In genomic region chr6:113875470-113875869, GRCh38 we compare ENCODE assay signal across 21 cellular contexts. TPM values are rescaled to one million over a fixed set of nuclear protein-coding genes. Genes with fewer than 3 reads are reported as not detected.
A peak's percentile ranks its signal among the peaks of the same experiment; 100 is the strongest.
DNase-seq lines count a peak whose midpoint lies in the region; ATAC-seq and TF ChIP-seq lines count a peak whose summit lies in the region.
"Had no signal": no experiment of that assay in that cellular context is flagged by ENCODE, and none has a peak within 500 bp of the region (broad histone marks: within the 10 kb centered on the region; RNA-seq: fewer than 3 reads in every experiment).

No MANE protein-coding gene starts in this region.

- H3K4me3 ChIP-seq in GM23248, result no peak overlapping the region
- no peak overlapping the region for H3K4me3 ChIP-seq in OCI-LY7 (ENCODE audit: low read depth, low read length, poor library complexity, severe bottlenecking)
- no peak overlapping the region for H3K4me3 ChIP-seq in HAP-1
- H3K4me3 ChIP-seq: BLaER1, breast epithelium, gastroesophageal sphincter, upper lobe of left lung had no signal

- no peak overlapping the region for H2BK12ac ChIP-seq in H9 (ENCODE audit: insufficient read length, low read depth, low read length)

- no peaks in the 10 kb centered on the region for H3K9me3 Mint-ChIP-seq in H9
- H3K9me3 Mint-ChIP-seq: activated B cell treated with CpG ODN at 0.5 μM for 24 hours, memory B cell had no signal

- no peak overlapping the region for H4K8ac ChIP-seq in H9 (replicated peaks; ENCODE audit: insufficient read length, low read depth, low read length)

- H3K4me1 Mint-ChIP-seq in H9, result peaks cover 3 to 8% of the 10 kb centered on the region in 2 experiments; a peak in 2 of 4 replicates

- H4K91ac ChIP-seq in H9 (ENCODE audit: insufficient read length, low read depth, low read length), result no peak overlapping the region

- H3K27ac ChIP-seq in GM23248, result 0 out of 2 replicates have a peak overlapping the region, but pooled peaks have one; percentile 1
- H3K27ac ChIP-seq in OCI-LY7 (ENCODE audit: low read depth, low read length, poor library complexity, severe bottlenecking), result no peak overlapping the region
- H3K27ac ChIP-seq in H9 (ENCODE audit: insufficient read length, low read depth, low read length), result no peak overlapping the region
- H3K27ac ChIP-seq: BLaER1, breast epithelium, gastroesophageal sphincter, HL-60 had no signal

- WGBS in GM23248 (ENCODE audit: low coverage in 1 of 2, low lambda C conversion rate in 2 of 2, missing lambda C conversion rate in 2 of 2), 2 experiments, result 29 to 30% methylated on average over 2 of the region's 2 CpGs
- no CpG with 5 or more reads among the region's 2 CpGs for WGBS in H9 (ENCODE audit: extremely low coverage, insufficient read length, low lambda C conversion rate)

- H2BK15ac ChIP-seq in H9 (ENCODE audit: low read depth, low read length), result no peak overlapping the region

- no peaks in the 10 kb centered on the region for H3K79me1 ChIP-seq in H9 (ENCODE audit: insufficient read depth, low read depth, low read length, poor library complexity, severe bottlenecking)

- no peak overlapping the region for H3K14ac ChIP-seq in H9 (ENCODE audit: insufficient read depth, low read length)

- no peak overlapping the region for H3K18ac ChIP-seq in H9 (ENCODE audit: insufficient read length, low read depth, low read length)

- no peak overlapping the region for H3K9ac ChIP-seq in GM23248
- H3K9ac ChIP-seq in H9 (ENCODE audit: extremely low read depth, insufficient read length, low read length), result no peak overlapping the region
- H3K9ac ChIP-seq: BLaER1 had no signal

- H2BK5ac ChIP-seq in H9 (ENCODE audit: insufficient read length, low read length), result no peak overlapping the region

- H3K4me2 ChIP-seq in GM23248 (ENCODE audit: unreplicated experiment), result peak overlapping the region; percentile 59
- H3K4me2 ChIP-seq in OCI-LY7 (ENCODE audit: low read length), result no peak overlapping the region
- H3K4me2 ChIP-seq in H9 (ENCODE audit: insufficient read depth, insufficient read length, low read length), result no peak overlapping the region
- H3K4me2 ChIP-seq: BLaER1 had no signal

- H3K23ac ChIP-seq in H9 (ENCODE audit: insufficient read length, low read depth, low read length), result no peak overlapping the region

- no peaks in the 10 kb centered on the region for H3K9me3 ChIP-seq in GM23248 (ENCODE audit: low read depth)
- H3K9me3 ChIP-seq in OCI-LY7 (ENCODE audit: low read length), result no peaks in the 10 kb centered on the region
- no peaks in the 10 kb centered on the region for H3K9me3 ChIP-seq in HAP-1
- H3K9me3 ChIP-seq in H9 (ENCODE audit: control insufficient read depth, low read depth, low read length), result no peaks in the 10 kb centered on the region
- H3K9me3 ChIP-seq: BLaER1, breast epithelium, gastroesophageal sphincter, upper lobe of left lung had no signal

- H3K4me1 ChIP-seq in GM23248 (ENCODE audit: insufficient read depth) (peaks cover 28% of the 10 kb centered on the region), OCI-LY7 (ENCODE audit: insufficient read depth, low read length, poor library complexity, severe bottlenecking) (no peaks in the 10 kb centered on the region), HAP-1 (no peaks in the 10 kb centered on the region), H9 (ENCODE audit: insufficient read depth, low read length) (no peaks in the 10 kb centered on the region)
- H3K4me1 ChIP-seq: breast epithelium had no signal

- H4K20me1 ChIP-seq in GM23248 (ENCODE audit: insufficient read depth) (no peaks in the 10 kb centered on the region), OCI-LY7 (ENCODE audit: insufficient read depth, low read length) (no peaks in the 10 kb centered on the region), H9 (ENCODE audit: control insufficient read depth, insufficient read depth, insufficient read length) (no peaks in the 10 kb centered on the region)
- H4K20me1 ChIP-seq: BLaER1 had no signal

- peak overlapping the region; percentile 17 for H2AFZ ChIP-seq in GM23248
- no peak overlapping the region for H2AFZ ChIP-seq in OCI-LY7 (ENCODE audit: low read length)
- H2AFZ ChIP-seq in H9 (ENCODE audit: low read length), result no peak overlapping the region

- H3K36me3 ChIP-seq in GM23248 (ENCODE audit: low read depth), result no peaks in the 10 kb centered on the region
- no peaks in the 10 kb centered on the region for H3K36me3 ChIP-seq in OCI-LY7 (ENCODE audit: insufficient read depth, low read length)
- H3K36me3 ChIP-seq in HAP-1 (replicated peaks), result no peaks in the 10 kb centered on the region
- H3K36me3 ChIP-seq: BLaER1, breast epithelium, gastroesophageal sphincter, upper lobe of left lung had no signal

- POLR2A ChIA-PET in OCI-LY7 (lab: Charles Lee), result no interaction called here

- no peak overlapping the region for H3K4ac ChIP-seq in H9 (ENCODE audit: low read depth, low read length)

- ATAC-seq in SK-N-SH treated with all-trans-retinoic acid at 6 μM for 48 hours, result peak; percentile 35; the same call in 2 of the 3 replicates
- ATAC-seq: activated CD8-positive, alpha-beta memory T cell treated with anti-CD3 and anti-CD28 coated beads, Interleukin-2, amount 10 ng/mL, durations not matched to agents 7 days and 5 days; gastroesophageal sphincter; PC-3 had no signal

- no peak overlapping the region for H3T11ph ChIP-seq in H9 (ENCODE audit: low read length)

- no peak overlapping the region for H3K56ac ChIP-seq in H9 (ENCODE audit: insufficient read length, low read depth, low read length)

- DNase-seq in GM23248 (peak; percentile 60), fibroblast of peridontal ligament (ENCODE audit: extremely low read depth) (peak; percentile 86), renal cortical epithelial cell (ENCODE audit: low read depth) (peak; percentile 42), OCI-LY7 (ENCODE audit: low spot score) (no peak), HAP-1 (ENCODE audit: low spot score in 2 of 2) (no peak), H9 (no peak)
- DNase-seq: activated B cell treated with CpG ODN at 0.5 μM for 24 hours; activated CD8-positive, alpha-beta memory T cell treated with anti-CD3 and anti-CD28 coated beads, Interleukin-2, amount 10 ng/mL, durations not matched to agents 7 days and 5 days; activated naive CD4-positive, alpha-beta T cell; effector CD8-positive, alpha-beta T cell; Karpas-422; NCI-H510A treated with DMSO at 0.1 percent for 48 hours; PC-3; stimulated activated naive CD4-positive, alpha-beta T cell; upper lobe of left lung had no signal

- H3K27me3 Mint-ChIP-seq in H9 (ENCODE audit: low read depth), result no peaks in the 10 kb centered on the region
- H3K27me3 Mint-ChIP-seq: memory B cell had no signal

- no peaks in the 10 kb centered on the region for H3K79me2 ChIP-seq in GM23248 (ENCODE audit: insufficient read depth)
- no peaks in the 10 kb centered on the region for H3K79me2 ChIP-seq in OCI-LY7 (ENCODE audit: insufficient read depth, low read depth, low read length)
- H3K79me2 ChIP-seq in H9 (ENCODE audit: insufficient read depth, low read length), result no peaks in the 10 kb centered on the region

- BruUV-seq in OCI-LY7 (replicated peaks; lab: Mats Ljungman, UMichigan), result no TSS peak

- no peak overlapping the region for H2BK120ac ChIP-seq in H9 (ENCODE audit: low read depth, low read length, poor library complexity, severe bottlenecking)

- H3K23me2 ChIP-seq in H9 (ENCODE audit: insufficient read length, low read depth, low read length, poor library complexity, severe bottlenecking), result no peaks in the 10 kb centered on the region

- in situ Hi-C loops in GM23248 (cut with MboI), result loop anchor here (25.0 kb wide), 1 partner anchor 1363 kb away; no protein-coding TSS in a partner anchor
- in situ Hi-C loops in HAP-1 (cut with MboI; ENCODE audit: low sequenced_read_pairs), result no loop called here

- no peak overlapping the region for H2AK5ac ChIP-seq in H9 (ENCODE audit: insufficient read length, low read length)

- H3F3A ChIP-seq in GM23248 (ENCODE audit: insufficient read depth), result peaks cover 14% of the 10 kb centered on the region

- TF ChIP-seq CTCF in OCI-LY7 (conservative IDR thresholded peaks at IDR 0.05; ENCODE audit: low read length), result no peak
- no peak for TF ChIP-seq CTCF in H9 (conservative IDR thresholded peaks at IDR 0.05)

- H4K5ac ChIP-seq in H9 (ENCODE audit: insufficient read length, low read depth, low read length), result no peak overlapping the region

- H3K27me3 ChIP-seq in GM23248 (replicated peaks; ENCODE audit: insufficient read depth), result no peaks in the 10 kb centered on the region
- no peaks in the 10 kb centered on the region for H3K27me3 ChIP-seq in HAP-1 (ENCODE audit: low read depth)
- H3K27me3 ChIP-seq in H9 (ENCODE audit: insufficient read depth, low read length), result no peaks in the 10 kb centered on the region
- H3K27me3 ChIP-seq: BLaER1, breast epithelium, gastroesophageal sphincter, upper lobe of left lung had no signal

- CTCF ChIA-PET in OCI-LY7 (lab: Charles Lee; ENCODE audit: unreplicated experiment), result no interaction called here

- H3K4me3 Mint-ChIP-seq in H9, result no peak overlapping the region
- H3K4me3 Mint-ChIP-seq: activated B cell treated with CpG ODN at 0.5 μM for 24 hours; activated CD8-positive, alpha-beta memory T cell treated with anti-CD3 and anti-CD28 coated beads, Interleukin-2, amount 10 ng/mL, durations not matched to agents 7 days and 5 days; memory B cell had no signal

- H2BK20ac ChIP-seq in H9 (ENCODE audit: low read depth, low read length, poor library complexity, severe bottlenecking), result no peak overlapping the region

- H3K36me3 Mint-ChIP-seq in H9 (ENCODE audit: insufficient read depth in 1 of 3, low read depth in 3 of 3), result no peaks in the 10 kb centered on the region
- H3K36me3 Mint-ChIP-seq: activated CD8-positive, alpha-beta memory T cell treated with anti-CD3 and anti-CD28 coated beads, Interleukin-2, amount 10 ng/mL, durations not matched to agents 7 days and 5 days; memory B cell had no signal

- intact Hi-C loops in OCI-LY7 (cut with micrococcal nuclease; ENCODE audit: unreplicated experiment), result no loop called here

- H3K27ac Mint-ChIP-seq in H9, result no peak overlapping the region
- H3K27ac Mint-ChIP-seq: activated B cell treated with CpG ODN at 0.5 μM for 24 hours; activated CD8-positive, alpha-beta memory T cell treated with anti-CD3 and anti-CD28 coated beads, Interleukin-2, amount 10 ng/mL, durations not matched to agents 7 days and 5 days; memory B cell had no signal

- no peaks in the 10 kb centered on the region for H3K9me2 ChIP-seq in GM23248 (ENCODE audit: insufficient read depth)
- H3K9me2 ChIP-seq in OCI-LY7 (ENCODE audit: insufficient read depth, low read length), result no peaks in the 10 kb centered on the region

TF ChIP-seq in SK-N-SH treated with all-trans-retinoic acid at 6 μM for 48 hours, 23 proteins besides CTCF, POLR2A, EP300 and RAD21:
- TF ChIP-seq ESRRG (CRISPR knock-in tag; IDR thresholded peaks at IDR 0.05) (no peak), PPARA (CRISPR knock-in tag; IDR thresholded peaks at IDR 0.05; ENCODE audit: borderline replicate concordance) (no peak), ZFP3 (CRISPR knock-in tag; IDR thresholded peaks at IDR 0.05) (no peak)

RNA-seq across cellular contexts. Expression of gene MARCKS, which starts 18.3 kb away (rescaled TPM):
- 154 and 210 TPM in 2 replicates for total RNA-seq in GM23248 (2014; rRNA removed; shearing (Covaris generic))
- 105 and 109 TPM in 2 replicates for polyA plus RNA-seq in GM23248 (2016; fragmentation: Nextera tagmentation; extraction: Ambion mirVana)
- total RNA-seq in renal cortical epithelial cell, result 74.0 and 94.8 TPM in 2 replicates
- 0.03 TPM in 1 of 2 replicates, not detected in the other for total RNA-seq in OCI-LY7 (2014; rRNA removed; shearing (Covaris generic))
- total RNA-seq in OCI-LY7 (2022), result 3.9 TPM in 2 replicates
- 164 and 165 TPM in 2 replicates for total RNA-seq in H9 (2021)

Comparison
In these comparisons a context has a peak if more than half of its experiments do, and no peak if none do; other contexts are left out.
1. DNase-seq: peak in GM23248 (single experiment), fibroblast of peridontal ligament (single experiment) and renal cortical epithelial cell (single experiment); none in OCI-LY7 (single experiment), HAP-1 (0 of 2) and H9 (single experiment).
2. RNA of gene MARCKS, which starts 18.3 kb away (total RNA-seq): 154 to 210 TPM in GM23248, 164 to 165 TPM in H9 and 74.0 to 94.8 TPM in renal cortical epithelial cell; 0.03 to 3.9 TPM in OCI-LY7; every median in the first group is over 10 times any median in the second.